8 cellular contexts compared by ENCODE assay signal in genomic region chr6:108581237-108581931, GRCh38. TPM values are rescaled to one million over a fixed set of nuclear protein-coding genes. Genes with fewer than 3 reads are reported as not detected.
DNase-seq lines count a peak whose midpoint lies in the region; ATAC-seq, FAIRE-seq and TF ChIP-seq lines count a peak whose summit lies in the region.

No MANE protein-coding gene starts in this region.

- H3K27ac ChIP-seq in ACC112 (ENCODE audit: low read depth, low read length) (peak overlapping the region; percentile 86), KMS-11 (peak overlapping the region; percentile 60), hepatocyte (peak overlapping the region; percentile 73), thyroid gland (peak overlapping the region; percentile 64 to 73 (median 69))

- peak overlapping the region; percentile 66 for H3K4me3 ChIP-seq in ACC112 (ENCODE audit: low read depth, low read length)
- no peak overlapping the region for H3K4me3 ChIP-seq in KMS-11 (IDR thresholded peaks at IDR 0.05; ENCODE audit: insufficient read depth, low read depth, low read length)
- H3K4me3 ChIP-seq in hepatocyte: no peak overlapping the region
- no peak overlapping the region for H3K4me3 ChIP-seq in thyroid gland (replicated peaks in 1 of 3)

- intact Hi-C loops in thyroid gland (cut with DNase I): no loop called here

- H3K4me1 Mint-ChIP-seq in activated naive CD8-positive, alpha-beta T cell treated with anti-CD3 and anti-CD28 coated beads, Interleukin-2, amount 50 U/mL, for 24 hours: peaks cover 44% of the 10 kb centered on the region
- peaks cover 5% of the 10 kb centered on the region for H3K4me1 Mint-ChIP-seq in progenitor cell of endocrine pancreas (ENCODE audit: low read depth)

- H3K4me3 Mint-ChIP-seq in activated naive CD8-positive, alpha-beta T cell treated with anti-CD3 and anti-CD28 coated beads, Interleukin-2, amount 50 U/mL, for 24 hours: no peak overlapping the region
- H3K4me3 Mint-ChIP-seq in progenitor cell of endocrine pancreas (ENCODE audit: low read depth): no peak overlapping the region

- H3K9me3 Mint-ChIP-seq in activated naive CD8-positive, alpha-beta T cell treated with anti-CD3 and anti-CD28 coated beads, Interleukin-2, amount 50 U/mL, for 24 hours: no peaks in the 10 kb centered on the region
- no peaks in the 10 kb centered on the region for H3K9me3 Mint-ChIP-seq in progenitor cell of endocrine pancreas (ENCODE audit: low read depth)

- 59% methylated on average over 3 of the region's 3 CpGs for WGBS in hepatocyte (ENCODE audit: low lambda C conversion rate, missing lambda C conversion rate)
- 52 to 55% methylated on average over 3 of the region's 3 CpGs for WGBS in thyroid gland, 2 donors

- H3K4me2 ChIP-seq in KMS-11: peak overlapping the region; percentile 51
- H3K4me2 ChIP-seq in hepatocyte: peak overlapping the region; percentile 46

- H4K20me1 ChIP-seq in KMS-11 (ENCODE audit: insufficient read depth): peaks cover 42% of the 10 kb centered on the region
- H4K20me1 ChIP-seq in hepatocyte (ENCODE audit: insufficient read depth, poor library complexity, severe bottlenecking): peaks cover 65% of the 10 kb centered on the region

- no peak overlapping the region for H3K27ac Mint-ChIP-seq in activated naive CD8-positive, alpha-beta T cell treated with anti-CD3 and anti-CD28 coated beads, Interleukin-2, amount 50 U/mL, for 24 hours
- no peak overlapping the region for H3K27ac Mint-ChIP-seq in progenitor cell of endocrine pancreas

- H3K79me2 ChIP-seq in ACC112 (ENCODE audit: control insufficient read depth, insufficient read depth, low read length, unreplicated experiment) (peaks cover 90% of the 10 kb centered on the region), KMS-11 (ENCODE audit: insufficient read depth, low read depth) (peaks cover 99% of the 10 kb centered on the region), hepatocyte (peaks cover 97% of the 10 kb centered on the region)

- H3K9me3 ChIP-seq in hepatocyte (ENCODE audit: low read depth): no peaks in the 10 kb centered on the region
- H3K9me3 ChIP-seq in thyroid gland: no peaks in the 10 kb centered on the region

- TF ChIP-seq CTCF in KMS-11 (conservative IDR thresholded peaks at IDR 0.05; ENCODE audit: low read depth, low read length): no peak
- TF ChIP-seq CTCF in hepatocyte (IDR thresholded peaks at IDR 0.05; ENCODE audit: poor library complexity): no peak
- no peak for TF ChIP-seq CTCF in thyroid gland (IDR thresholded peaks at IDR 0.05)
- TF ChIP-seq CTCF in progenitor cell of endocrine pancreas (IDR thresholded peaks at IDR 0.05; ENCODE audit: unreplicated experiment): no peak

- H3K27me3 ChIP-seq in ACC112 (ENCODE audit: insufficient read depth, low read length): no peaks in the 10 kb centered on the region
- no peaks in the 10 kb centered on the region for H3K27me3 ChIP-seq in KMS-11 (ENCODE audit: insufficient read depth, low read depth)
- no peaks in the 10 kb centered on the region for H3K27me3 ChIP-seq in hepatocyte
- H3K27me3 ChIP-seq in thyroid gland: no peaks in the 10 kb centered on the region

- H2AFZ ChIP-seq in ACC112 (ENCODE audit: low read length, unreplicated experiment): no peak overlapping the region
- H2AFZ ChIP-seq in KMS-11 (ENCODE audit: low read depth): no peak overlapping the region
- no peak overlapping the region for H2AFZ ChIP-seq in hepatocyte

- no peak overlapping the region; the same call in 1 of the 2 replicates for H3K9ac ChIP-seq in KMS-11

- no peak for FAIRE-seq in GM12892 (lab: Jason Lieb, UNC)

- no peak for TF ChIP-seq POLR2A in thyroid gland (IDR thresholded peaks at IDR 0.05)
- no peak for TF ChIP-seq POLR2A in GM12892 (IDR thresholded peaks at IDR 0.05; ENCODE audit: low read depth, low read length)

- no peaks in the 10 kb centered on the region for H3K36me3 ChIP-seq in ACC112 (ENCODE audit: insufficient read depth, low read length)
- H3K36me3 ChIP-seq in KMS-11 (ENCODE audit: insufficient read depth): no peaks in the 10 kb centered on the region
- no peaks in the 10 kb centered on the region for H3K36me3 ChIP-seq in hepatocyte (replicated peaks; ENCODE audit: insufficient read depth, low read depth)
- no peaks in the 10 kb centered on the region for H3K36me3 ChIP-seq in thyroid gland

- no peaks in the 10 kb centered on the region for H3K36me3 Mint-ChIP-seq in activated naive CD8-positive, alpha-beta T cell treated with anti-CD3 and anti-CD28 coated beads, Interleukin-2, amount 50 U/mL, for 24 hours (ENCODE audit: low read depth)
- H3K36me3 Mint-ChIP-seq in progenitor cell of endocrine pancreas (ENCODE audit: insufficient read depth): peaks cover 13% of the 10 kb centered on the region

- H3K9me2 ChIP-seq in hepatocyte (replicated peaks; ENCODE audit: insufficient read depth): no peaks in the 10 kb centered on the region

- peak; percentile 49 for ATAC-seq in activated naive CD8-positive, alpha-beta T cell treated with anti-CD3 and anti-CD28 coated beads, Interleukin-2, amount 50 U/mL, for 24 hours
- no peak for ATAC-seq in HG02852 (IDR thresholded peaks at IDR 0.05; ENCODE audit: unreplicated experiment)

- DNase-seq in activated naive CD8-positive, alpha-beta T cell treated with anti-CD3 and anti-CD28 coated beads, Interleukin-2, amount 50 U/mL, for 24 hours: no peak
- DNase-seq in hepatocyte (ENCODE audit: low spot score) (peak; percentile 48), thyroid gland (no peak), progenitor cell of endocrine pancreas (ENCODE audit: low spot score, unreplicated experiment) (no peak), GM12892 (ENCODE audit: insufficient read length) (no peak)

- no peaks in the 10 kb centered on the region for H3K27me3 Mint-ChIP-seq in activated naive CD8-positive, alpha-beta T cell treated with anti-CD3 and anti-CD28 coated beads, Interleukin-2, amount 50 U/mL, for 24 hours
- H3K27me3 Mint-ChIP-seq in progenitor cell of endocrine pancreas: no peaks in the 10 kb centered on the region

- H3K4me1 ChIP-seq in ACC112 (ENCODE audit: control insufficient read depth, insufficient read depth, low read length, unreplicated experiment) (peaks cover 86% of the 10 kb centered on the region), KMS-11 (ENCODE audit: low read depth, poor library complexity, severe bottlenecking) (peaks cover 98% of the 10 kb centered on the region), hepatocyte (ENCODE audit: insufficient read depth) (peaks cover 82% of the 10 kb centered on the region), thyroid gland (peaks cover 71 to 89% of the 10 kb centered on the region in 2 donors)

RNA-seq across cellular contexts. Expression of gene FOXO3, which starts 20.7 kb away (rescaled TPM):
- 51.0 and 54.9 TPM in 2 replicates for total RNA-seq in hepatocyte
- polyA plus RNA-seq in hepatocyte: 44.6 and 50.1 TPM in 2 replicates
- 100 to 1,000 TPM in 1 of 4 donors, 10 to 100 TPM in 3; 61.8 to 103 (median 76.8) TPM for total RNA-seq in thyroid gland
- 45.2 and 47.6 TPM in 2 replicates for total RNA-seq in progenitor cell of endocrine pancreas
- 4.8 TPM for polyA plus RNA-seq in GM12892 (2012; ENCODE audit: missing spikeins)
